1 cellular context compared by ENCODE assay signal in genomic region chr9:104746798-104747197, GRCh38.
TF ChIP-seq lines count a peak whose summit lies in the region.

No MANE protein-coding gene starts in this region.

TF ChIP-seq in HepG2, 621 proteins besides CTCF, POLR2A, EP300 and RAD21:
- no peak for TF ChIP-seq ZNF674 (CRISPR knock-in tag; IDR thresholded peaks at IDR 0.05; ENCODE audit: low read depth)
- TF ChIP-seq ETV6 (CRISPR knock-in tag; conservative IDR thresholded peaks at IDR 0.05), result no peak
- TF ChIP-seq NONO (IDR thresholded peaks at IDR 0.05), result no peak
- TF ChIP-seq NONO (CRISPR knock-in tag; conservative IDR thresholded peaks at IDR 0.05), result no peak
- no peak for TF ChIP-seq ZNF317 (CRISPR knock-in tag; IDR thresholded peaks at IDR 0.05)
- no peak for TF ChIP-seq MIXL1 (CRISPR knock-in tag; IDR thresholded peaks at IDR 0.05)
- TF ChIP-seq ZNF563 (CRISPR knock-in tag; IDR thresholded peaks at IDR 0.05), result no peak
- no peak for TF ChIP-seq ZSCAN25 (CRISPR knock-in tag; IDR thresholded peaks at IDR 0.05)
- TF ChIP-seq TIGD3 (CRISPR knock-in tag; IDR thresholded peaks at IDR 0.05; ENCODE audit: borderline replicate concordance), result no peak
- no peak for TF ChIP-seq MYNN (CRISPR knock-in tag; IDR thresholded peaks at IDR 0.05; ENCODE audit: low read depth)
- TF ChIP-seq WIZ (CRISPR knock-in tag; IDR thresholded peaks at IDR 0.05), result no peak
- no peak for TF ChIP-seq TARDBP (CRISPR knock-in tag; IDR thresholded peaks at IDR 0.05)
- TF ChIP-seq PHF8 (CRISPR knock-in tag; IDR thresholded peaks at IDR 0.05), result no peak
- TF ChIP-seq, protein P1, sequence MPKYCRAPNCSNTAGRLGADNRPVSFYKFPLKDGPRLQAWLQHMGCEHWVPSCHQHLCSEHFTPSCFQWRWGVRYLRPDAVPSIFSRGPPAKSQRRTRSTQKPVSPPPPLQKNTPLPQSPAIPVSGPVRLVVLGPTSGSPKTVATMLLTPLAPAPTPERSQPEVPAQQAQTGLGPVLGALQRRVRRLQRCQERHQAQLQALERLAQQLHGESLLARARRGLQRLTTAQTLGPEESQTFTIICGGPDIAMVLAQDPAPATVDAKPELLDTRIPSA (CRISPR knock-in tag; IDR thresholded peaks at IDR 0.05; ENCODE audit: borderline replicate concordance), result no peak
- TF ChIP-seq ZMYM4 (CRISPR knock-in tag; IDR thresholded peaks at IDR 0.05), result no peak
TF ChIP-seq in HepG2: peak in this region for 0.
